ENCODE assay signal across 12 cellular contexts in genomic region chr20:9966966-9967365, GRCh38.
DNase-seq lines count a peak whose midpoint lies in the region; ATAC-seq, FAIRE-seq and TF ChIP-seq lines count a peak whose summit lies in the region.
"Had no signal": no experiment of that assay in that cellular context is flagged by ENCODE, and none has a peak within 500 bp of the region (broad histone marks: within the 10 kb centered on the region; RNA-seq: fewer than 3 reads in every experiment).

No MANE protein-coding gene starts in this region.

- H3K4me2 ChIP-seq in hepatocyte, result no peak overlapping the region

- no peaks in the 10 kb centered on the region for H3K36me3 ChIP-seq in hepatocyte (replicated peaks; ENCODE audit: insufficient read depth, low read depth)
- H3K36me3 ChIP-seq: HAP-1, neutrophil had no signal

- H3K79me2 ChIP-seq in hepatocyte, result no peaks in the 10 kb centered on the region

- H4K20me1 ChIP-seq in hepatocyte (ENCODE audit: insufficient read depth, poor library complexity, severe bottlenecking), result no peaks in the 10 kb centered on the region

- H3K4me3 ChIP-seq in AG10803 (ENCODE audit: low read length), result no peak overlapping the region
- no peak overlapping the region for H3K4me3 ChIP-seq in HFF-Myc (replicated peaks; ENCODE audit: low read depth, low read length)
- no peak overlapping the region for H3K4me3 ChIP-seq in hepatocyte
- H3K4me3 ChIP-seq: HAP-1 had no signal

- H2AFZ ChIP-seq in hepatocyte, result no peak overlapping the region

- peak; percentile 1 for DNase-seq in AG10803 (ENCODE audit: low read depth)
- no peak for DNase-seq in HFF-Myc (ENCODE audit: extremely low read depth, low read depth)
- peak; percentile 61 for DNase-seq in SK-MEL-5 (ENCODE audit: low read depth, low spot score)
- DNase-seq in hepatocyte (ENCODE audit: low spot score), result no peak
- DNase-seq in ureter (ENCODE audit: low spot score), result no peak
- DNase-seq in GM12892 (ENCODE audit: insufficient read length), result no peak
- DNase-seq in left ventricle myocardium superior, result no peak
- DNase-seq: effector memory CD8-positive, alpha-beta T cell; NCI-H1417 treated with DMSO at 0.1 percent for 48 hours had no signal

- no peak for FAIRE-seq in GM12892 (lab: Jason Lieb, UNC)

- no peak for TF ChIP-seq POLR2A in GM12892 (IDR thresholded peaks at IDR 0.05; ENCODE audit: low read depth, low read length)

- ATAC-seq in HG03175 (IDR thresholded peaks at IDR 0.05; ENCODE audit: unreplicated experiment) (no peak), left ventricle myocardium superior (no peak)
- ATAC-seq: effector memory CD8-positive, alpha-beta T cell had no signal

- 52% methylated on average over 7 of the region's 7 CpGs for WGBS in hepatocyte (ENCODE audit: low lambda C conversion rate, missing lambda C conversion rate)

- TF ChIP-seq CTCF in AG10803 (conservative IDR thresholded peaks at IDR 0.05; ENCODE audit: low read length) (peak; percentile 33), HFF-Myc (IDR thresholded peaks at IDR 0.05; ENCODE audit: low read depth, low read length, missing control alignments) (peak; percentile 20), hepatocyte (IDR thresholded peaks at IDR 0.05; ENCODE audit: poor library complexity) (peak; percentile 33)

- H3K27ac ChIP-seq in hepatocyte, result no peak overlapping the region
- H3K27ac ChIP-seq: neutrophil had no signal

- peaks cover 11% of the 10 kb centered on the region for H3K27me3 ChIP-seq in hepatocyte

- in situ Hi-C loops in SK-MEL-5 (cut with HindIII; ENCODE audit: low pct_unique_long_range_greater_than_20kb, low sequenced_read_pairs), result no loop called here

- no peaks in the 10 kb centered on the region for H3K9me3 ChIP-seq in hepatocyte (ENCODE audit: low read depth)
- H3K9me3 ChIP-seq: HAP-1, neutrophil had no signal

- no peaks in the 10 kb centered on the region for H3K4me1 ChIP-seq in hepatocyte (ENCODE audit: insufficient read depth)
- H3K4me1 ChIP-seq: HAP-1 had no signal

- intact Hi-C loops in left ventricle myocardium superior (cut with micrococcal nuclease), result no loop called here

- H3K9me2 ChIP-seq in hepatocyte (replicated peaks; ENCODE audit: insufficient read depth), result no peaks in the 10 kb centered on the region

Comparison
In these comparisons a context has a peak if more than half of its experiments do, and no peak if none do; other contexts are left out.
1. DNase-seq: peak in AG10803 (single experiment) and SK-MEL-5 (single experiment); none in HFF-Myc (single experiment), hepatocyte (single experiment), ureter (single experiment), GM12892 (single experiment) and left ventricle myocardium superior (single experiment).
2. Peak in every context shown above with its lines, with median percentiles within 50 percentile points of each other: CTCF ChIP-seq.